Comparison of ENCODE assay signal across 18 cellular contexts in the genomic region with DNA sequence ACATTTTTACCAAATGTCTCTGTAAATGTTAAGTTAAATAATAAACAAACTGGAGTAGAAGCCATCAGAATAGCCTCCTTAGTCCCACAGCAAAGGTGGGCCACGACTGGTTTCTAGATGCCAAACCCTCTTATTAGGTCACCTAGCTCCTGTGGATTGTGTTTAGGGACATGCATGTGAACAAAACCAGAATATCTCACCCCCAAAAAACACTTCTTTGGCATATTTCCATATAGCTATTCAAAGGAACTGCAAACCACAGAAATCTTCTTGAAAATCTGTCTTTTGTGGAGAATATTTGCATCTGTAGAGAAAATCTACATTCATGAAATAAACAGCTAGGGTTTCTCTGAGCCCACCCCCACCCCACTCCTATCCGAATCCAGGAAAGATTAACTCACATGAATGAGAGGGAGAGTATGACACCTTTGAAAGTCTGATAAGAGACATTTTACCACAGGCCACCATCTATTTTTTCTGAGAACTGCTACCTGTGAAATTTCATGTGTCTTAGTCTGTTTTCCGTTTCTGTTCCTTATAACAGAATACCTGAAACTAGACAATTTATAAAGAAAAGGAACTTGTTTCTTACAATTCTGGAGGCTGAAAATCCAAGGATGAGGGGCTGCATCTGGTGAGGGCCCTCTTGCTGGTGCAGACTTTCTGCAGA.
A peak's percentile ranks its signal among the peaks of the same experiment; 100 is the strongest.
DNase-seq lines count a peak whose midpoint lies in the region; ATAC-seq and TF ChIP-seq lines count a peak whose summit lies in the region.
"Had no signal": no experiment of that assay in that cellular context is flagged by ENCODE, and none has a peak within 500 bp of the region (broad histone marks: within the 10 kb centered on the region; RNA-seq: fewer than 3 reads in every experiment).

No MANE protein-coding gene starts in this region.

- no peaks in the 10 kb centered on the region for H3K36me3 ChIP-seq in OCI-LY3 (replicated peaks; ENCODE audit: low read depth, low read length)
- H3K36me3 ChIP-seq: adrenal gland, lower lobe of right lung, neutrophil, uterus had no signal

- no peaks in the 10 kb centered on the region for H3K9me3 Mint-ChIP-seq in T-helper 2 cell treated with Interferon-gamma antibody and Interleukin-4, amounts not matched to agents 5 μg/mL and 100 μg/mL, for 36 hours
- H3K9me3 Mint-ChIP-seq: activated CD4-positive, alpha-beta T cell treated with anti-CD3 and anti-CD28 coated beads, Interleukin-2, amount 10 ng/mL, durations not matched to agents 7 days and 5 days had no signal

- H3K36me3 Mint-ChIP-seq in T-helper 2 cell treated with Interferon-gamma antibody and Interleukin-4, amounts not matched to agents 5 μg/mL and 100 μg/mL, for 36 hours (ENCODE audit: low read depth): no peaks in the 10 kb centered on the region

- H3K4me1 ChIP-seq in OCI-LY3 (ENCODE audit: low read length): peaks cover 16% of the 10 kb centered on the region
- H3K4me1 ChIP-seq: adrenal gland, heart right ventricle, lower lobe of right lung, uterus had no signal

- ATAC-seq in GM18519 (IDR thresholded peaks at IDR 0.05; ENCODE audit: low FRiP score, unreplicated experiment) (peak; percentile 72), GM21528 (IDR thresholded peaks at IDR 0.05; ENCODE audit: low FRiP score, unreplicated experiment) (peak; percentile 69), HG02885 (IDR thresholded peaks at IDR 0.05; ENCODE audit: poor library complexity, unreplicated experiment) (peak; percentile 66)
- ATAC-seq: heart right ventricle, lower lobe of right lung, right cardiac atrium had no signal

- no peak overlapping the region for H3K4me3 ChIP-seq in OCI-LY3 (ENCODE audit: low read length)
- H3K4me3 ChIP-seq: adrenal gland, heart right ventricle, lower lobe of right lung, uterus had no signal

- DNase-seq in GOT3 (lab: John Stamatoyannopoulos, UW): no peak
- DNase-seq in T-helper 2 cell treated with Interferon-gamma antibody and Interleukin-4, amounts not matched to agents 5 μg/mL and 100 μg/mL, for 36 hours (ENCODE audit: low spot score): no peak
- DNase-seq in NCI-H524 (lab: John Stamatoyannopoulos, UW): no peak
- no peak for DNase-seq in germinal center (ENCODE audit: low spot score)
- DNase-seq: activated CD4-positive, alpha-beta T cell treated with anti-CD3 and anti-CD28 coated beads, Interleukin-2, amount 10 ng/mL, durations not matched to agents 7 days and 5 days; activated effector memory CD4-positive, alpha-beta T cell treated with anti-CD3 and anti-CD28 coated beads, Interleukin-2, amount 50 U/mL, for 16 hours; adrenal gland; heart right ventricle; lower lobe of right lung; NCI-H1092 treated with DMSO at 0.1 percent for 48 hours; NCI-H524 treated with DMSO at 0.1 percent for 48 hours; right cardiac atrium; uterus had no signal

- H3K27me3 Mint-ChIP-seq in T-helper 2 cell treated with Interferon-gamma antibody and Interleukin-4, amounts not matched to agents 5 μg/mL and 100 μg/mL, for 36 hours (ENCODE audit: low read depth): no peaks in the 10 kb centered on the region
- H3K27me3 Mint-ChIP-seq: activated CD4-positive, alpha-beta T cell treated with anti-CD3 and anti-CD28 coated beads, Interleukin-2, amount 10 ng/mL, durations not matched to agents 7 days and 5 days had no signal

- no peaks in the 10 kb centered on the region for H3K9me3 ChIP-seq in OCI-LY3 (ENCODE audit: insufficient read depth, low read length)
- H3K9me3 ChIP-seq: adrenal gland, lower lobe of right lung, neutrophil, uterus had no signal

- no peaks in the 10 kb centered on the region for H3K79me2 ChIP-seq in OCI-LY3 (ENCODE audit: low read length)

- H4K20me1 ChIP-seq in OCI-LY3 (ENCODE audit: insufficient read depth, low read length): no peaks in the 10 kb centered on the region

- 0 out of 2 replicates have a peak overlapping the region, but pooled peaks have one; percentile 8 for H3K4me2 ChIP-seq in OCI-LY3 (ENCODE audit: low read length)

- no peaks in the 10 kb centered on the region for H3K27me3 ChIP-seq in OCI-LY3 (ENCODE audit: low read depth, low read length)
- H3K27me3 ChIP-seq: adrenal gland, heart right ventricle, neutrophil, uterus had no signal

- no peak overlapping the region for H3K9ac ChIP-seq in OCI-LY3 (ENCODE audit: low read length)

- no peak overlapping the region for H3K27ac Mint-ChIP-seq in T-helper 2 cell treated with Interferon-gamma antibody and Interleukin-4, amounts not matched to agents 5 μg/mL and 100 μg/mL, for 36 hours
- H3K27ac Mint-ChIP-seq: activated CD4-positive, alpha-beta T cell treated with anti-CD3 and anti-CD28 coated beads, Interleukin-2, amount 10 ng/mL, durations not matched to agents 7 days and 5 days had no signal

- no peak overlapping the region for H3K4me3 Mint-ChIP-seq in T-helper 2 cell treated with Interferon-gamma antibody and Interleukin-4, amounts not matched to agents 5 μg/mL and 100 μg/mL, for 36 hours
- H3K4me3 Mint-ChIP-seq: activated CD4-positive, alpha-beta T cell treated with anti-CD3 and anti-CD28 coated beads, Interleukin-2, amount 10 ng/mL, durations not matched to agents 7 days and 5 days had no signal

- no peak overlapping the region for H2AFZ ChIP-seq in OCI-LY3 (ENCODE audit: low read depth, low read length)

- no peak overlapping the region for H3K27ac ChIP-seq in OCI-LY3 (ENCODE audit: low read length)
- H3K27ac ChIP-seq: adrenal gland, heart right ventricle, lower lobe of right lung, neutrophil, uterus had no signal

- H3K4me1 Mint-ChIP-seq in T-helper 2 cell treated with Interferon-gamma antibody and Interleukin-4, amounts not matched to agents 5 μg/mL and 100 μg/mL, for 36 hours (ENCODE audit: low read depth): no peaks in the 10 kb centered on the region
- H3K4me1 Mint-ChIP-seq: activated CD4-positive, alpha-beta T cell treated with anti-CD3 and anti-CD28 coated beads, Interleukin-2, amount 10 ng/mL, durations not matched to agents 7 days and 5 days had no signal

- TF ChIP-seq CTCF in OCI-LY3 (IDR thresholded peaks at IDR 0.05; ENCODE audit: low read depth, low read length): no peak
